In the genomic region with DNA sequence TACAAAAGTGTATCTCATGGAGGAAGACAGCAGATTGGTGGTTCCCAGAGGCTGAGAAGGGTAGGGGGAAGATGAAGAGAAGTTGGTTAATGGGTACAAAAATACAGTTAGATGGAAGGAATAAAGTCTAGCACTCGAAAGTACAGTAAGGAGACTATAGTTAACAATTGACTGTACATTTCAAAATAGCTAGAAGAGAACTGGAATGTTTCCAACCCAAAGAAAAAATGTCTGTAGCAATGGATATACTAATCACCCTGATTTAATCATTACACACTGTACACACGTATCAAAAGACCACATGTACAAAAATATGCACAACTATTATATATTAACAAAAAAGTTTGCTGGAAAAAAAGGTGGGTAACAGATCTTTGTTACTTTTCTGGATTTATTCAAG, we compare ENCODE assay signal across 21 cellular contexts. TPM values are rescaled to one million over a fixed set of nuclear protein-coding genes. Genes with fewer than 3 reads are reported as not detected.
DNase-seq lines count a peak whose midpoint lies in the region; ATAC-seq, FAIRE-seq and TF ChIP-seq lines count a peak whose summit lies in the region.
"Had no signal": no experiment of that assay in that cellular context is flagged by ENCODE, and none has a peak within 500 bp of the region (broad histone marks: within the 10 kb centered on the region; RNA-seq: fewer than 3 reads in every experiment).

No MANE protein-coding gene starts in this region.

- no peak for TF ChIP-seq EP300 in A549 (IDR thresholded peaks at IDR 0.05)
- TF ChIP-seq EP300 in upper lobe of left lung (IDR thresholded peaks at IDR 0.05): no peak

- CTCF ChIA-PET in A549 (lab: Yijun Ruan, JAX): no interaction called here

- H3K27ac ChIP-seq in A549 (peak overlapping the region; percentile 27 to 56; a peak in 1 of 6 replicates), upper lobe of left lung (no peak overlapping the region)
- H3K27ac ChIP-seq: HL-60 had no signal

- peak overlapping the region; percentile 59 for H3K4me2 ChIP-seq in A549
- H3K4me2 ChIP-seq: GM23338 had no signal

- 3% methylated on average over 2 of the region's 2 CpGs for WGBS in A549 (ENCODE audit: missing lambda C conversion rate)
- WGBS in upper lobe of left lung, 2 donors: 56 to 60% methylated on average over 2 of the region's 2 CpGs

- FAIRE-seq in A549 (lab: Jason Lieb, UNC) (no peak), RCC 7860 (lab: Jason Lieb, UNC) (peak; percentile 97)
- FAIRE-seq: D721Med, G401.6, GM12891, H54 had no signal

- peaks cover 21% of the 10 kb centered on the region for H3K4me1 ChIP-seq in A549
- H3K4me1 ChIP-seq in upper lobe of left lung: no peaks in the 10 kb centered on the region
- H3K4me1 ChIP-seq: BE2C had no signal

- TF ChIP-seq POLR2A in A549 (IDR thresholded peaks at IDR 0.05; ENCODE audit: low read length): no peak
- no peak for TF ChIP-seq POLR2A in upper lobe of left lung (IDR thresholded peaks at IDR 0.05)

- H3K36me3 ChIP-seq in upper lobe of left lung: no peaks in the 10 kb centered on the region
- H3K36me3 ChIP-seq: BE2C had no signal

- H3K27me3 ChIP-seq in upper lobe of left lung: no peaks in the 10 kb centered on the region
- H3K27me3 ChIP-seq: BE2C had no signal

- POLR2A ChIA-PET in A549 (lab: Yijun Ruan, JAX): no interaction called here

- TF ChIP-seq CTCF in A549 (IDR thresholded peaks at IDR 0.05) (no peak), upper lobe of left lung (IDR thresholded peaks at IDR 0.05) (no peak)

- no peak for DNase-seq in A549 (ENCODE audit: low read depth in 1 of 2, low spot score in 1 of 2)
- peak; percentile 60 for DNase-seq in RCC 7860 (ENCODE audit: low spot score)
- peak; percentile 49 for DNase-seq in kidney glomerular epithelial cell (lab: John Stamatoyannopoulos, UW)
- peak; percentile 32 for DNase-seq in renal cortical epithelial cell (ENCODE audit: low read depth)
- no peak for DNase-seq in cerebellum (ENCODE audit: low spot score)
- no peak for DNase-seq in upper lobe of left lung
- DNase-seq: 8988T; BE2C; C1 segment of cervical spinal cord; CD4-positive, CD25-positive, alpha-beta regulatory T cell; CD8-positive, alpha-beta memory T cell; COR-L47; HCEC 1CT; IMR-90 had no signal

- no peak for TF ChIP-seq RAD21 in A549 (conservative IDR thresholded peaks at IDR 0.05 in 1 of 2, IDR thresholded peaks at IDR 0.05 in 1 of 2)

- ATAC-seq in A549 (no peak), upper lobe of left lung (ENCODE audit: low FRiP score in 2 of 2) (no peak), GM18868 (IDR thresholded peaks at IDR 0.05; ENCODE audit: unreplicated experiment) (no peak)
- ATAC-seq: GM23338 had no signal

- H3K9me3 ChIP-seq in A549: no peaks in the 10 kb centered on the region
- H3K9me3 ChIP-seq in upper lobe of left lung: no peaks in the 10 kb centered on the region
- H3K9me3 ChIP-seq: BE2C had no signal

- H3K4me3 ChIP-seq in A549: no peak overlapping the region
- no peak overlapping the region for H3K4me3 ChIP-seq in upper lobe of left lung
- H3K4me3 ChIP-seq: GM23338 had no signal

TF ChIP-seq in A549, 52 proteins besides CTCF, POLR2A, EP300 and RAD21:
- no peak for TF ChIP-seq RARB (CRISPR knock-in tag; IDR thresholded peaks at IDR 0.05)
- no peak for TF ChIP-seq BHLHE40 (IDR thresholded peaks at IDR 0.05; ENCODE audit: low read depth, low read length)
- no peak for TF ChIP-seq HOXB13 (CRISPR knock-in tag; IDR thresholded peaks at IDR 0.05; ENCODE audit: low read depth)
- TF ChIP-seq SMC3 (IDR thresholded peaks at IDR 0.05): no peak
- no peak for TF ChIP-seq MYC (IDR thresholded peaks at IDR 0.05; ENCODE audit: borderline replicate concordance, low read length)
- TF ChIP-seq ZC3H11A (IDR thresholded peaks at IDR 0.05): no peak
- no peak for TF ChIP-seq JUNB (IDR thresholded peaks at IDR 0.05)

RNA-seq across cellular contexts. Expression of a gene that starts 57.3 kb away (rescaled TPM):
- polyA plus RNA-seq in A549 (2011; rRNA removed): 2.0 and 2.6 TPM in 2 replicates
- 0.16 and 0.25 TPM in 2 replicates for polyA plus RNA-seq in A549 (2012; cell fraction: cytosol; rRNA removed)
- 0.22 and 0.37 TPM in 2 replicates for polyA plus RNA-seq in A549 (2012; cell fraction: nucleus; rRNA removed)
- polyA plus RNA-seq in A549 (2017; fragmentation: RNase III; extraction: RNeasy Plus Mini Kit Qiagen cat#74134 plus additional on column Dnase treatment): 2.2 to 2.3 TPM (median 2.3 TPM) in 3 replicates
- 3.3 and 4.1 TPM in 2 replicates for polyA minus RNA-seq in A549 (2011; rRNA and poly(A)+ RNA removed)
- 11.8 and 46.1 TPM in 2 replicates for total RNA-seq in renal cortical epithelial cell
- 7.7 TPM for total RNA-seq in cerebellum
- 10 to 100 TPM in 4 of 6 donors, 1 to 10 TPM in 2; 5.5 to 15.2 (median 12.0) TPM for total RNA-seq in upper lobe of left lung
- total RNA-seq: CD8-positive, alpha-beta memory T cell had no signal
- polyA plus RNA-seq: CD4-positive, CD25-positive, alpha-beta regulatory T cell; CD8-positive, alpha-beta memory T cell; IMR-90 had no signal

Comparison
In these comparisons a context has a peak if more than half of its experiments do, and no peak if none do; other contexts are left out.
1. DNase-seq: peak in RCC 7860 (single experiment), kidney glomerular epithelial cell (single experiment) and renal cortical epithelial cell (single experiment); none in A549 (0 of 2), cerebellum (single experiment) and upper lobe of left lung (0 of 2).
2. H3K27ac ChIP-seq: peak in A549 (2 of 2); none in upper lobe of left lung (0 of 4).